8 cellular contexts compared by ENCODE assay signal in the genomic region with DNA sequence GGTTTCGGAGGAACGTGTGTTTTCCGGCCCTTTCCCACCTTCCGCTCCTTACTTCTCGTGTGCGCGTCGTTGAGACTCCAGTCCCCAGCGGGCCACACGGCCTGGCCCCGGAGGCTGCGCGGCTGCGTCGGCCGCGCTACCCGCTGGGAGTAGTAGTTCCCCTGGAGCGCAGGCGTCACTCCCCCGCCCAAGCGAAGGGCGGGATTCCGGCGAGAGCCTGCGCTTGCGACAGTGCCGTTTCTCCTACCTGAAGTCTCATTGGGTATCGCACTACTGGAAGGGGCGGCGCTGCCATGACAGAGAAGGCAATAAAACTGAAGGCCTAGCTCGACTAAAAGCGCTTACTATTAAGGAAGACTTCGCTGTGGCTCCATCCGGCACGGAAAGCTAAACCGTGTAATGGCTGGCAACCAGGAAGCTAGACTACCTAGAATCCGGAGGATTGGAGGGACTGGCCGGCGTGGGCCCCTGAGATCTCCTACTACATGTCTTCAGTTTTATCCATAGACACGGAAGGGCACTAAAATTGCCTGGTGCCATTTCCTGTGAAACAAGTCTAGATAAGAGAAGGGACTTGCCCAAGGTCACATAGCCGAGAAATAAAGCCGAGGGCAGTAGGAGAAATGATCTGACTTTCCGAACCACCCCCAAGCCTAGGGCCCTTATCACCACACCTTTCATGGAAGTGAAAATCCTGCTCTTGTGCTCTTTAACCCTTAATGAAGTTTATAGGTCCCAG. TPM values are rescaled to one million over a fixed set of nuclear protein-coding genes. Genes with fewer than 3 reads are reported as not detected.
DNase-seq lines count a peak whose midpoint lies in the region; ATAC-seq and TF ChIP-seq lines count a peak whose summit lies in the region.

No MANE protein-coding gene starts in this region.

- peak overlapping the region; percentile 96 to 100 (median 99) for H3K9ac ChIP-seq in skeletal muscle tissue (ENCODE audit: low read depth in 1 of 3, low read length in 3 of 3)

- peak; percentile 85 for TF ChIP-seq POLR2A in breast epithelium (IDR thresholded peaks at IDR 0.05)

- ATAC-seq in GM18873 (IDR thresholded peaks at IDR 0.05; ENCODE audit: low FRiP score, unreplicated experiment): peak; percentile 55
- ATAC-seq in HG03135 (IDR thresholded peaks at IDR 0.05; ENCODE audit: unreplicated experiment): peak; percentile 77

- intact Hi-C loops in breast epithelium (cut with DNase I; ENCODE audit: low total_unique reads): loop anchor here (10.0 kb wide), 1 partner anchor 102 kb away; a partner anchor contains a TSS

- POLR2A ChIA-PET in AG04449 (lab: Yijun Ruan, JAX): interaction anchor here (0.6 to 1.0 kb wide), 4 partner anchors 8 to 443 kb away, joined by 3 read pairs; no protein-coding TSS in a partner anchor

- peaks cover 0 to 5% of the 10 kb centered on the region in 2 donors for H3K4me1 ChIP-seq in breast epithelium
- H3K4me1 ChIP-seq in skeletal muscle tissue (ENCODE audit: control insufficient read depth in 3 of 3, insufficient read depth in 3 of 3, low read length in 3 of 3): peaks cover 20 to 25% (median 25%) of the 10 kb centered on the region in 3 donors

- H3K36me3 ChIP-seq in breast epithelium (no peaks in the 10 kb centered on the region), skeletal muscle tissue (ENCODE audit: control insufficient read depth in 3 of 3, insufficient read depth in 3 of 3, low read length in 3 of 3) (peaks cover 0 to 4% (median 4%) of the 10 kb centered on the region in 3 donors)

- peak overlapping the region; percentile 96 for H3K27ac ChIP-seq in VCaP
- peak overlapping the region; percentile 98 to 100 for H3K27ac ChIP-seq in breast epithelium
- H3K27ac ChIP-seq in skeletal muscle tissue (ENCODE audit: low read depth, low read length): peak overlapping the region; percentile 99

- DNase-seq in AG04449 (ENCODE audit: low read depth, low spot score): peak; percentile 96
- peak; percentile 99 for DNase-seq in NCI-H2196 (lab: John Stamatoyannopoulos, UW; ENCODE audit: unreplicated experiment)
- peak; percentile 96 to 99 for DNase-seq in breast epithelium (ENCODE audit: low spot score in 2 of 2)

- H3K27me3 ChIP-seq in breast epithelium: no peaks in the 10 kb centered on the region
- no peaks in the 10 kb centered on the region for H3K27me3 ChIP-seq in skeletal muscle tissue (ENCODE audit: control insufficient read depth in 3 of 3, insufficient read depth in 3 of 3, low read length in 3 of 3)

- CTCF ChIA-PET in AG04449 (lab: Yijun Ruan, JAX): interaction anchor here (1.0 kb wide), 1 partner anchor 9 kb away, joined by 3 read pairs; no protein-coding TSS in a partner anchor

- H3K9me3 ChIP-seq in breast epithelium: no peaks in the 10 kb centered on the region
- no peaks in the 10 kb centered on the region for H3K9me3 ChIP-seq in iPS-18c (ENCODE audit: control insufficient read depth, insufficient read depth, low read length)
- H3K9me3 ChIP-seq in skeletal muscle tissue (ENCODE audit: control insufficient read depth in 3 of 3, low read length in 3 of 3): no peaks in the 10 kb centered on the region

- TF ChIP-seq CTCF in AG04449 (IDR thresholded peaks at IDR 0.05; ENCODE audit: insufficient read depth, low read length, missing control alignments) (no peak), VCaP (conservative IDR thresholded peaks at IDR 0.05) (no peak), breast epithelium (IDR thresholded peaks at IDR 0.05) (no peak)

- peak overlapping the region; percentile 99 for H3K4me3 ChIP-seq in AG04449 (ENCODE audit: low read depth, low read length)
- H3K4me3 ChIP-seq in breast epithelium: peak overlapping the region; percentile 87 to 91 (median 90)
- H3K4me3 ChIP-seq in iPS-18c (ENCODE audit: insufficient read depth, low read depth, low read length): peak overlapping the region; percentile 100
- peak overlapping the region; percentile 94 to 99 (median 98) for H3K4me3 ChIP-seq in skeletal muscle tissue (ENCODE audit: low read length in 3 of 3)

RNA-seq across cellular contexts. Expression of a gene that starts 0.8 kb away (rescaled TPM):
- total RNA-seq in breast epithelium (10 to 100 TPM; 20.6 to 39.4 (median 29.1) TPM), skeletal muscle tissue (14.6 TPM)

RNA-seq across cellular contexts. Expression of a gene that starts 0.8 kb away (rescaled TPM):
- total RNA-seq in breast epithelium: 100 to 1,000 TPM; 103 to 195 (median 114) TPM
- 69.9 TPM for total RNA-seq in skeletal muscle tissue

Comparison
In these comparisons a context has a peak if more than half of its experiments do, and no peak if none do; other contexts are left out.
1. Peak in every context shown above with its lines: DNase-seq, ATAC-seq, H3K4me3 ChIP-seq and H3K27ac ChIP-seq.